ENCODE assay signal across 12 cellular contexts in genomic region chr5:150156540-150156939, GRCh38. TPM values are rescaled to one million over a fixed set of nuclear protein-coding genes. Genes with fewer than 3 reads are reported as not detected.
DNase-seq lines count a peak whose midpoint lies in the region; ATAC-seq, FAIRE-seq and TF ChIP-seq lines count a peak whose summit lies in the region.
"Had no signal": no experiment of that assay in that cellular context is flagged by ENCODE, and none has a peak within 500 bp of the region (broad histone marks: within the 10 kb centered on the region; RNA-seq: fewer than 3 reads in every experiment).

No MANE protein-coding gene starts in this region.

- no peak overlapping the region for H4K91ac ChIP-seq in mesenchymal stem cell (ENCODE audit: low read length)

- H3K4me1 Mint-ChIP-seq in HFFc6 (ENCODE audit: low read depth) (peaks cover 78% of the 10 kb centered on the region), astrocyte (ENCODE audit: low read depth, unreplicated experiment) (peaks cover 36% of the 10 kb centered on the region)

- H3K4me3 ChIP-seq in astrocyte (ENCODE audit: insufficient read depth, low read depth, low read length) (no peak overlapping the region), mesenchymal stem cell (ENCODE audit: insufficient read depth in 1 of 2, low read depth in 1 of 2, low read length in 2 of 2) (peak overlapping the region in 1 of 2 experiments; percentile 68), suprapubic skin (peak overlapping the region; percentile 48)

- H2AFZ ChIP-seq in astrocyte (ENCODE audit: low read depth, low read length) (peak overlapping the region; percentile 0), mesenchymal stem cell (ENCODE audit: low read depth, low read length) (no peak overlapping the region)

- H3K79me2 ChIP-seq in astrocyte (ENCODE audit: insufficient read depth, low read length), result peaks cover 36% of the 10 kb centered on the region

- no peak for TF ChIP-seq EP300 in suprapubic skin (IDR thresholded peaks at IDR 0.05)

- H2AK5ac ChIP-seq in mesenchymal stem cell (ENCODE audit: low read length, severe bottlenecking), result no peak overlapping the region

- peak overlapping the region in 1 of 2 experiments; percentile 76 for H3K4ac ChIP-seq in mesenchymal stem cell (ENCODE audit: low read depth in 1 of 2, low read length in 2 of 2)

- H3K23ac ChIP-seq in mesenchymal stem cell (ENCODE audit: low read length in 2 of 2), result no peak overlapping the region

- H3K27ac Mint-ChIP-seq in HFFc6 (peak overlapping the region; percentile 85), astrocyte (ENCODE audit: unreplicated experiment) (peak overlapping the region; percentile 60)

- peak overlapping the region in 1 of 2 experiments; percentile 94 for H2BK12ac ChIP-seq in mesenchymal stem cell (ENCODE audit: low read length in 2 of 2)

- H3K79me1 ChIP-seq in mesenchymal stem cell (replicated peaks; ENCODE audit: low read length, poor library complexity, severe bottlenecking), result peaks cover 2% of the 10 kb centered on the region

- H3K4me1 ChIP-seq in astrocyte (ENCODE audit: insufficient read depth, low read length) (peaks cover 67% of the 10 kb centered on the region), mesenchymal stem cell (ENCODE audit: control insufficient read depth, insufficient read depth, low read depth, low read length) (peaks cover 42% of the 10 kb centered on the region), suprapubic skin (peaks cover 46% of the 10 kb centered on the region)
- H3K4me1 ChIP-seq: pancreas had no signal

- peaks cover 20% of the 10 kb centered on the region for H4K20me1 ChIP-seq in astrocyte (ENCODE audit: insufficient read depth, low read length)

- H3K27ac ChIP-seq in astrocyte (ENCODE audit: low read depth, low read length) (peak overlapping the region; percentile 71), mesenchymal stem cell (ENCODE audit: low read length, poor library complexity, severe bottlenecking) (no peak overlapping the region), suprapubic skin (peak overlapping the region; percentile 86)

- ATAC-seq in HG02678 (IDR thresholded peaks at IDR 0.05; ENCODE audit: unreplicated experiment) (no peak), HG03520 (IDR thresholded peaks at IDR 0.05; ENCODE audit: unreplicated experiment) (no peak)

- no peaks in the 10 kb centered on the region for H3K9me3 Mint-ChIP-seq in HFFc6
- H3K9me3 Mint-ChIP-seq in astrocyte (ENCODE audit: unreplicated experiment), result no peaks in the 10 kb centered on the region
- H3K9me3 Mint-ChIP-seq: endodermal cell had no signal

- TF ChIP-seq POLR2A in suprapubic skin (IDR thresholded peaks at IDR 0.05), result no peak

- H3K9me3 ChIP-seq in astrocyte (ENCODE audit: insufficient read depth, low read depth, low read length) (no peaks in the 10 kb centered on the region), mesenchymal stem cell (ENCODE audit: control insufficient read depth, low read length) (no peaks in the 10 kb centered on the region), suprapubic skin (no peaks in the 10 kb centered on the region)
- H3K9me3 ChIP-seq: pancreas had no signal

- peak overlapping the region; percentile 22 for H2BK120ac ChIP-seq in mesenchymal stem cell (ENCODE audit: low read depth, low read length)

- FAIRE-seq in astrocyte (lab: Jason Lieb, UNC), result no peak
- FAIRE-seq: pancreas had no signal

- H3K36me3 Mint-ChIP-seq in HFFc6 (ENCODE audit: low read depth), result peaks cover 24% of the 10 kb centered on the region
- no peaks in the 10 kb centered on the region for H3K36me3 Mint-ChIP-seq in astrocyte (ENCODE audit: low read depth, unreplicated experiment)

- peak overlapping the region; percentile 84 for H3K9ac ChIP-seq in astrocyte (ENCODE audit: low read length)
- H3K9ac ChIP-seq in mesenchymal stem cell (ENCODE audit: low read length), result peak overlapping the region; percentile 97

- 95% methylated on average over 4 of the region's 4 CpGs for WGBS in mesenchymal stem cell
- 75% methylated on average over 4 of the region's 4 CpGs for WGBS in suprapubic skin

- TF ChIP-seq CTCF in HFFc6 (IDR thresholded peaks at IDR 0.05) (no peak), astrocyte (IDR thresholded peaks at IDR 0.05; ENCODE audit: insufficient read depth, low read depth, low read length) (no peak), suprapubic skin (IDR thresholded peaks at IDR 0.05) (no peak)

- H4K8ac ChIP-seq in mesenchymal stem cell (ENCODE audit: low read length), result no peak overlapping the region

- H3K4me2 ChIP-seq in astrocyte (ENCODE audit: low read length) (peak overlapping the region; percentile 87), mesenchymal stem cell (ENCODE audit: low read length, poor library complexity, severe bottlenecking) (no peak overlapping the region)

- peak overlapping the region in 1 of 2 experiments; percentile 46 for H3K14ac ChIP-seq in mesenchymal stem cell (ENCODE audit: low read length in 2 of 2)

- H3K27me3 Mint-ChIP-seq in HFFc6 (ENCODE audit: insufficient read depth), result peaks cover 5% of the 10 kb centered on the region; the same call in 1 of the 2 replicates
- H3K27me3 Mint-ChIP-seq in astrocyte (ENCODE audit: low read depth, unreplicated experiment), result no peaks in the 10 kb centered on the region

- H3K27me3 ChIP-seq in astrocyte (ENCODE audit: insufficient read depth, low read length) (no peaks in the 10 kb centered on the region), mesenchymal stem cell (ENCODE audit: control insufficient read depth in 1 of 2, insufficient read depth in 1 of 2, low read length in 2 of 2) (no peaks in the 10 kb centered on the region), suprapubic skin (peaks cover 9% of the 10 kb centered on the region)
- H3K27me3 ChIP-seq: pancreas had no signal

- H3K4me3 Mint-ChIP-seq in HFFc6, result peak overlapping the region; percentile 94
- no peak overlapping the region for H3K4me3 Mint-ChIP-seq in astrocyte (ENCODE audit: unreplicated experiment)

- H3K18ac ChIP-seq in mesenchymal stem cell (ENCODE audit: low read depth in 1 of 2, low read length in 2 of 2), result peak overlapping the region in 1 of 2 experiments; percentile 87

- H2BK15ac ChIP-seq in mesenchymal stem cell (ENCODE audit: low read depth, poor library complexity, severe bottlenecking), result no peak overlapping the region

- no peak overlapping the region for H2BK5ac ChIP-seq in mesenchymal stem cell (ENCODE audit: low read depth, low read length, poor library complexity, severe bottlenecking)

- H3K36me3 ChIP-seq in astrocyte (ENCODE audit: insufficient read depth, low read length), result no peaks in the 10 kb centered on the region
- H3K36me3 ChIP-seq in mesenchymal stem cell (ENCODE audit: control insufficient read depth in 1 of 2, insufficient read depth in 2 of 2, low read depth in 1 of 2, low read length in 2 of 2), result peaks cover 11 to 22% of the 10 kb centered on the region in 2 experiments
- no peaks in the 10 kb centered on the region for H3K36me3 ChIP-seq in suprapubic skin
- H3K36me3 ChIP-seq: pancreas had no signal

- no peak for DNase-seq in HFFc6
- DNase-seq in astrocyte (ENCODE audit: low read depth), result no peak
- no peak for DNase-seq in mesenchymal stem cell
- DNase-seq in suprapubic skin (ENCODE audit: low spot score in 2 of 2), result no peak
- DNase-seq in NCI-H2029 (lab: John Stamatoyannopoulos, UW), result no peak
- DNase-seq in pons (ENCODE audit: low spot score), result no peak
- DNase-seq: endodermal cell, KBM-7, NCI-H226, pancreas had no signal

RNA-seq across cellular contexts. Expression of gene PDGFRB, which starts 0.9 kb away (rescaled TPM):
- 100 to 1,000 TPM; 137 to 208 (median 180) TPM for total RNA-seq in HFFc6 (2021; fragmentation: NEBNext Ultra II Directional; extraction: Animal tissue kit (Norgen Biotek cat#: 25700))
- 78.8 and 96.6 TPM in 2 replicates for total RNA-seq in astrocyte
- 203 TPM for polyA plus RNA-seq in mesenchymal stem cell (2013, experiment 1 of 2)
- polyA plus RNA-seq in mesenchymal stem cell (2013, experiment 2 of 2), result 211 TPM
- 10 to 100 TPM; 23.8 to 51.4 (median 43.9) TPM for total RNA-seq in suprapubic skin

RNA-seq across cellular contexts. Expression of gene CDX1, which starts 10.0 kb away (rescaled TPM):
- total RNA-seq in HFFc6 (2021; fragmentation: NEBNext Ultra II Directional; extraction: Animal tissue kit (Norgen Biotek cat#: 25700)), result under 1 TPM in 1 of 6 experiments, not detected in 5; 0.11 TPM
- total RNA-seq in astrocyte, result 0.50 TPM in 1 of 2 replicates, not detected in the other
- 0.08 TPM for polyA plus RNA-seq in mesenchymal stem cell (2013, experiment 1 of 2)
- polyA plus RNA-seq in mesenchymal stem cell (2013, experiment 2 of 2), result 0.03 TPM
- under 1 TPM in 2 of 4 donors, not detected in 2; 0.26 to 0.76 TPM for total RNA-seq in suprapubic skin
- total RNA-seq: endodermal cell had no signal

RNA-seq across cellular contexts. Expression of gene SLC6A7, which starts 33.3 kb away (rescaled TPM):
- total RNA-seq in HFFc6 (2021; fragmentation: NEBNext Ultra II Directional; extraction: Animal tissue kit (Norgen Biotek cat#: 25700)), result not detected
- total RNA-seq in astrocyte (not detected in 2 replicates), suprapubic skin (not detected)
- not detected for polyA plus RNA-seq in mesenchymal stem cell (2013, experiment 1 of 2)
- not detected for polyA plus RNA-seq in mesenchymal stem cell (2013, experiment 2 of 2)
- total RNA-seq: endodermal cell, pancreas had no signal
- polyA plus RNA-seq: pancreas had no signal
